9 cellular contexts compared by ENCODE assay signal in the genomic region with DNA sequence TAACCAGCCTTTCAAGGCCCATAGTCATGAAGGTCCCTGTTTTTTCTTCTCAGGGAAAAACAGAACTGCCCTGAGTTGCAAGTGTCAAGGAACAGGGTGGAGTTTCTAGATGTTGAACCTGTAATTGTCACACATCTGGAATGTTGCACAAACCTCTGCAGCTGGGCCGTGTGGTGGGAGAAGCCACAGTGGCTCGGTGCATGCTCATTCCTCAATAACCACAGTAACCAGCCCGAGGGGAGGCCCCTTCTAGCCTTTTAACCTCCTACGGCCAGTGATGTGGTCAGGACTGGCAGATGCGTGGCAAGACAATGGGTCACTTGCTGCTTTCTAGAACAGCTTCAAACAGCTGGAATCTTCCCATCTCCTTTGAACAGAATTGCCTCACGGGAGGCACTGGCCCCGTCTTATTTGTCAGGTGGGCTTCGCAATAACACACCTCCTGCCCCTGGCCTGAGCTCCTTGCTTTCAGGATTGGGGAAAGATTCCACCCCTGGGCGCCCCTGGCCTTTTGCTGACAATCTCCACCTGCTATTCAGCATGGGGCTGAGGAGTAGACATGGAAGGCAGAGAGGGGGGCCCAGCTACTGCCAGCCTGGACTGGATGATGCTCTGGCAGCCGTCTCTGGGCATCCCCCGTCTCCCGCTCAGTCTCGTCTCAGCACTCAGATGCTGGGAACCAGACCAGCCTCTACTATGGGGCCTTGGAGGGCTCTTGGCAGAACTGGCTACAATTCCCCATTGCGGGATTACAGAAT.
DNase-seq lines count a peak whose midpoint lies in the region; ATAC-seq and TF ChIP-seq lines count a peak whose summit lies in the region.
"Had no signal": no experiment of that assay in that cellular context is flagged by ENCODE, and none has a peak within 500 bp of the region (broad histone marks: within the 10 kb centered on the region; RNA-seq: fewer than 3 reads in every experiment).

No MANE protein-coding gene starts in this region.

- peak; percentile 48 for DNase-seq in EH (ENCODE audit: low read depth)
- peak; percentile 18 for DNase-seq in SKM-1 (lab: John Stamatoyannopoulos, UW; ENCODE audit: unreplicated experiment)
- peak; percentile 32 for DNase-seq in fibroblast of the aortic adventitia (ENCODE audit: low read depth)
- DNase-seq in SIG-M5 (lab: John Stamatoyannopoulos, UW), result no peak
- no peak for DNase-seq in midbrain (lab: John Stamatoyannopoulos, UW)
- DNase-seq in coronary artery (ENCODE audit: low spot score), result no peak
- DNase-seq in OCI-M2 (lab: John Stamatoyannopoulos, UW; ENCODE audit: unreplicated experiment), result no peak
- DNase-seq: NCI-H187 treated with DMSO at 0.1 percent for 48 hours had no signal

- TF ChIP-seq CTCF in fibroblast of the aortic adventitia (IDR thresholded peaks at IDR 0.05; ENCODE audit: insufficient read depth, low read length), result no peak
- TF ChIP-seq CTCF in coronary artery (IDR thresholded peaks at IDR 0.05), result no peak

- H3K4me3 ChIP-seq in fibroblast of the aortic adventitia (ENCODE audit: low read depth, low read length) (no peak overlapping the region), coronary artery (no peak overlapping the region)

- ATAC-seq in HG02571 (IDR thresholded peaks at IDR 0.05; ENCODE audit: unreplicated experiment), result peak; percentile 71

- no peak overlapping the region for H3K27ac ChIP-seq in coronary artery

Comparison
In these comparisons a context has a peak if more than half of its experiments do, and no peak if none do; other contexts are left out.
1. DNase-seq: peak in EH (single experiment), SKM-1 (single experiment) and fibroblast of the aortic adventitia (single experiment); none in SIG-M5 (single experiment), midbrain (single experiment), coronary artery (single experiment) and OCI-M2 (single experiment).